In the genomic region with DNA sequence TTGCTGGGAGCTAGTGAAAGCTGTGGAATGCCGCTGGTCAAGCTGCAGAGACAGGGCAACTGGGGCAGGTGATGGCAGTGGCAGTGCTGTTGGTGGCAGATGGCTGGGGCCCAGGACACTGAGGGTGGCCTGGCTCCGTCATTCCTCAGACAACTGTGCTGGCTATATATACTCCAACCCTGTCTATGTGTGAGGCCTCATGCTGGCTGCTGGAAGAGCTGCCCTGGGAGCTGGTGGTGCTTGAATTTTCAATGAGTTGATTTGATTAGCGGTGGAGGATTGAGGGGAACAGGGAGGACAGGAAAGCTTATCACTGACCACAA, we compare ENCODE assay signal across 21 cellular contexts.
DNase-seq lines count a peak whose midpoint lies in the region; FAIRE-seq and TF ChIP-seq lines count a peak whose summit lies in the region.
"Had no signal": no experiment of that assay in that cellular context is flagged by ENCODE, and none has a peak within 500 bp of the region (broad histone marks: within the 10 kb centered on the region; RNA-seq: fewer than 3 reads in every experiment).

No MANE protein-coding gene starts in this region.

- no peak overlapping the region for H2BK12ac ChIP-seq in H1 (ENCODE audit: low read depth, low read length)

- no peak overlapping the region for H2BK20ac ChIP-seq in H1 (ENCODE audit: low read length)

- no peaks in the 10 kb centered on the region for H3K4me1 Mint-ChIP-seq in osteocyte (ENCODE audit: unreplicated experiment)

- TF ChIP-seq RAD21 in H1 (IDR thresholded peaks at IDR 0.05 in 1 of 2, conservative IDR thresholded peaks at IDR 0.05 in 1 of 2; ENCODE audit: low read depth in 2 of 2, low read length in 2 of 2): no peak

- H3K4me3 Mint-ChIP-seq in osteocyte (ENCODE audit: unreplicated experiment): no peak overlapping the region
- H3K4me3 Mint-ChIP-seq: CD4-positive, alpha-beta T cell had no signal

- peaks cover 2% of the 10 kb centered on the region for H3K27me3 Mint-ChIP-seq in osteocyte (ENCODE audit: unreplicated experiment)
- H3K27me3 Mint-ChIP-seq: CD4-positive, alpha-beta T cell had no signal

- no peak overlapping the region for H4K8ac ChIP-seq in H1 (ENCODE audit: extremely low read depth, insufficient read depth, low read length)

- intact Hi-C loops in left ventricle myocardium inferior (cut with micrococcal nuclease): no loop called here

- no peaks in the 10 kb centered on the region for H3K23me2 ChIP-seq in H1 (ENCODE audit: low read depth, low read length)

- no peaks in the 10 kb centered on the region for H3K9me3 ChIP-seq in cardiac muscle cell (ENCODE audit: low read depth)
- H3K9me3 ChIP-seq in left ventricle myocardium inferior (replicated peaks): no peaks in the 10 kb centered on the region
- H3K9me3 ChIP-seq in DOHH2 (ENCODE audit: control insufficient read depth, insufficient read depth, low read length): no peaks in the 10 kb centered on the region
- no peaks in the 10 kb centered on the region for H3K9me3 ChIP-seq in H1 (ENCODE audit: insufficient read depth in 2 of 2, low read depth in 1 of 2, low read length in 1 of 2)
- H3K9me3 ChIP-seq: BE2C, SJSA1 had no signal

- no peak for TF ChIP-seq POLR2A in H1 (IDR thresholded peaks at IDR 0.05; ENCODE audit: control extremely low read depth in 1 of 2, low read depth in 2 of 2, low read length in 2 of 2)

- H3K18ac ChIP-seq in H1 (ENCODE audit: extremely low read depth, low read length): no peak overlapping the region

- no peaks in the 10 kb centered on the region for H3K9me3 Mint-ChIP-seq in osteocyte (ENCODE audit: unreplicated experiment)
- H3K9me3 Mint-ChIP-seq: CD4-positive, alpha-beta T cell had no signal

- H3K27me3 ChIP-seq in cardiac muscle cell: no peaks in the 10 kb centered on the region
- no peaks in the 10 kb centered on the region for H3K27me3 ChIP-seq in left ventricle myocardium inferior (ENCODE audit: low read depth)
- no peaks in the 10 kb centered on the region for H3K27me3 ChIP-seq in DOHH2 (ENCODE audit: control insufficient read depth, low read length)
- H3K27me3 ChIP-seq in H1 (replicated peaks in 1 of 4; ENCODE audit: control insufficient read depth in 3 of 4, extremely low read depth in 1 of 4, insufficient read depth in 3 of 4, low read length in 3 of 4): no peaks in the 10 kb centered on the region
- H3K27me3 ChIP-seq: BE2C, SJSA1 had no signal

- no peaks in the 10 kb centered on the region for H3K79me1 ChIP-seq in H1 (ENCODE audit: low read depth, low read length)

- no peak overlapping the region for H2AK5ac ChIP-seq in H1 (ENCODE audit: low read depth, low read length)

- H4K91ac ChIP-seq in H1 (replicated peaks; ENCODE audit: insufficient read length, low read length): no peak overlapping the region

- H3K4me3 ChIP-seq in cardiac muscle cell: no peak overlapping the region
- no peak overlapping the region for H3K4me3 ChIP-seq in left ventricle myocardium inferior
- no peak overlapping the region for H3K4me3 ChIP-seq in DOHH2 (ENCODE audit: low read length)
- H3K4me3 ChIP-seq in H1 (ENCODE audit: extremely low read depth in 1 of 4, insufficient read depth in 2 of 4, low read depth in 3 of 4, low read length in 4 of 4): no peak overlapping the region
- H3K4me3 ChIP-seq: GM12878, SJSA1 had no signal

- no peak overlapping the region for H3K56ac ChIP-seq in H1 (replicated peaks; ENCODE audit: insufficient read length, low read depth, low read length)

- H3F3A ChIP-seq in DOHH2 (ENCODE audit: control insufficient read depth, insufficient read depth): no peaks in the 10 kb centered on the region

- H3K27ac Mint-ChIP-seq in osteocyte (ENCODE audit: unreplicated experiment): no peak overlapping the region
- H3K27ac Mint-ChIP-seq: CD4-positive, alpha-beta T cell had no signal

- H3K36me3 Mint-ChIP-seq in osteocyte (ENCODE audit: unreplicated experiment): no peaks in the 10 kb centered on the region

- H3K9me2 ChIP-seq in DOHH2 (replicated peaks; ENCODE audit: control insufficient read depth, low read length): no peaks in the 10 kb centered on the region

- H2BK5ac ChIP-seq in H1 (ENCODE audit: low read depth, low read length): no peak overlapping the region

- TF ChIP-seq EP300 in H1 (IDR thresholded peaks at IDR 0.05; ENCODE audit: borderline replicate concordance in 1 of 2, low read depth in 2 of 2, low read length in 2 of 2): no peak

- H3K4me2 ChIP-seq in DOHH2 (ENCODE audit: low read length) (peak overlapping the region; percentile 36; the same call in 1 of the 2 replicates), H1 (ENCODE audit: insufficient read depth in 1 of 2, low read depth in 2 of 2, low read length in 2 of 2) (no peak overlapping the region)

- H2AFZ ChIP-seq in H1 (ENCODE audit: low read length): no peak overlapping the region

- H3K79me2 ChIP-seq in DOHH2 (ENCODE audit: control insufficient read depth, low read length) (no peaks in the 10 kb centered on the region), H1 (ENCODE audit: control insufficient read depth in 1 of 2, insufficient read depth in 2 of 2, low read length in 2 of 2) (no peaks in the 10 kb centered on the region)

- TF ChIP-seq CTCF in cardiac muscle cell (IDR thresholded peaks at IDR 0.05; ENCODE audit: low read depth, low read length) (no peak), left ventricle myocardium inferior (IDR thresholded peaks at IDR 0.05; ENCODE audit: borderline replicate concordance) (no peak), DOHH2 (IDR thresholded peaks at IDR 0.05; ENCODE audit: low read depth, low read length, poor library complexity, severe bottlenecking) (no peak), H1 (IDR thresholded peaks at IDR 0.05; ENCODE audit: control extremely low read depth in 1 of 3, insufficient read depth in 1 of 3, low read depth in 1 of 3, low read length in 3 of 3) (no peak), osteocyte (IDR thresholded peaks at IDR 0.05) (no peak), GM10266 (IDR thresholded peaks at IDR 0.05; ENCODE audit: control insufficient read depth, insufficient read depth, low read depth, missing control alignments) (no peak)

- CTCF ChIA-PET in H1 (lab: Charles Lee; ENCODE audit: partially characterized antibody): interaction anchor here (1.1 kb wide), 2 partner anchors 9 to 83 kb away, joined by 3 read pairs; no protein-coding TSS in a partner anchor

- 96% methylated on average over 3 of the region's 3 CpGs; no CpG with 5 or more reads in 1 of the 2 experiments for WGBS in H1 (ENCODE audit: extremely low coverage in 1 of 2, insufficient coverage in 1 of 2, insufficient read length in 1 of 2, insufficient replicate concordance in 2 of 2, low coverage in 1 of 2, low lambda C conversion rate in 2 of 2, missing lambda C conversion rate in 1 of 2), 2 experiments

- no peak overlapping the region for H3K23ac ChIP-seq in H1 (ENCODE audit: insufficient read length)

- no peak for FAIRE-seq in H1 (lab: Jason Lieb, UNC)
- FAIRE-seq: D721Med, G401.6, GM12878, RCC 7860 had no signal

- H2BK15ac ChIP-seq in H1 (ENCODE audit: low read length): 0 out of 2 replicates have a peak overlapping the region, but pooled peaks have one; percentile 5

- H2BK120ac ChIP-seq in H1 (replicated peaks; ENCODE audit: low read depth, low read length): no peak overlapping the region

- H3K4me1 ChIP-seq in cardiac muscle cell (ENCODE audit: low read depth): peaks cover 26% of the 10 kb centered on the region
- peaks cover 6% of the 10 kb centered on the region for H3K4me1 ChIP-seq in left ventricle myocardium inferior
- peaks cover 13% of the 10 kb centered on the region for H3K4me1 ChIP-seq in DOHH2 (ENCODE audit: control insufficient read depth, low read length)
- 0 out of 7 replicates have a peak, but pooled peaks cover 0 to 2% (median 0%) of the 10 kb centered on the region in 4 experiments for H3K4me1 ChIP-seq in H1 (replicated peaks in 1 of 4; ENCODE audit: control insufficient read depth in 3 of 4, insufficient read depth in 4 of 4, low read length in 3 of 4)
- H3K4me1 ChIP-seq: BE2C had no signal

- POLR2A ChIA-PET in H1 (lab: Charles Lee; ENCODE audit: partially characterized antibody): no interaction called here

- no peak overlapping the region for H3K4ac ChIP-seq in H1 (replicated peaks; ENCODE audit: insufficient read length, low read depth, low read length)

- no peak overlapping the region for H4K5ac ChIP-seq in H1 (ENCODE audit: insufficient read length, low read depth, low read length)

- H3K9ac ChIP-seq in H1 (replicated peaks in 1 of 4; ENCODE audit: extremely low read depth in 1 of 4, low read depth in 3 of 4, low read length in 3 of 4): no peak overlapping the region

- H3K36me3 ChIP-seq in cardiac muscle cell: no peaks in the 10 kb centered on the region
- no peaks in the 10 kb centered on the region for H3K36me3 ChIP-seq in left ventricle myocardium inferior
- no peaks in the 10 kb centered on the region for H3K36me3 ChIP-seq in DOHH2 (ENCODE audit: control insufficient read depth, low read length)
- no peaks in the 10 kb centered on the region for H3K36me3 ChIP-seq in H1 (ENCODE audit: control insufficient read depth in 2 of 4, insufficient read depth in 4 of 4, low read length in 3 of 4)
- H3K36me3 ChIP-seq: BE2C, SJSA1 had no signal

- no peak overlapping the region for H3K14ac ChIP-seq in H1 (ENCODE audit: insufficient read length)

- H4K20me1 ChIP-seq in DOHH2 (ENCODE audit: control insufficient read depth, insufficient read depth, low read depth, low read length) (no peaks in the 10 kb centered on the region), H1 (replicated peaks in 1 of 2; ENCODE audit: control insufficient read depth in 1 of 2, insufficient read depth in 2 of 2, low read length in 2 of 2) (no peaks in the 10 kb centered on the region)

- DNase-seq in cardiac muscle cell (ENCODE audit: low read depth in 1 of 2, low spot score in 1 of 2): no peak
- no peak for DNase-seq in left ventricle myocardium inferior
- DNase-seq in H1 (ENCODE audit: low read depth in 1 of 2, low spot score in 2 of 2): no peak
- peak; percentile 62 for DNase-seq in osteocyte (ENCODE audit: extremely low spot score, unreplicated experiment)
- DNase-seq in NCI-H2107 (lab: John Stamatoyannopoulos, UW): no peak
- no peak for DNase-seq in GM10266 (ENCODE audit: extremely low spot score)
- no peak for DNase-seq in NCI-H526 (lab: John Stamatoyannopoulos, UW)
- DNase-seq: 8988T; ACHN; BE2C; CD4-positive, alpha-beta T cell; NCI-H1092; NCI-H1417 treated with DMSO at 0.1 percent for 48 hours; NCI-H2081 treated with DMSO at 0.1 percent for 48 hours; NCI-H748 treated with DMSO at 0.1 percent for 48 hours had no signal

- H3K27ac ChIP-seq in cardiac muscle cell: peak overlapping the region; percentile 19
- H3K27ac ChIP-seq in left ventricle myocardium inferior (replicated peaks): no peak overlapping the region
- H3K27ac ChIP-seq in DOHH2 (ENCODE audit: low read depth, low read length): no peak overlapping the region
- no peak overlapping the region for H3K27ac ChIP-seq in H1 (ENCODE audit: low read depth, low read length)
- H3K27ac ChIP-seq: SJSA1 had no signal

TF ChIP-seq in H1, 55 proteins besides CTCF, POLR2A, EP300 and RAD21 (continues in another document):
- TF ChIP-seq SUZ12 (IDR thresholded peaks at IDR 0.05; ENCODE audit: low read length): no peak
- no peak for TF ChIP-seq EZH2 (IDR thresholded peaks at IDR 0.05; ENCODE audit: low read depth, low read length, severe bottlenecking)
- TF ChIP-seq SP2 (IDR thresholded peaks at IDR 0.05; ENCODE audit: low read length): no peak
- TF ChIP-seq RBBP5 (IDR thresholded peaks at IDR 0.05; ENCODE audit: borderline replicate concordance, low read depth, low read length): no peak
- no peak for TF ChIP-seq BACH1 (IDR thresholded peaks at IDR 0.05; ENCODE audit: low read length)
